Comparison of ENCODE assay signal across 12 cellular contexts in the genomic region with DNA sequence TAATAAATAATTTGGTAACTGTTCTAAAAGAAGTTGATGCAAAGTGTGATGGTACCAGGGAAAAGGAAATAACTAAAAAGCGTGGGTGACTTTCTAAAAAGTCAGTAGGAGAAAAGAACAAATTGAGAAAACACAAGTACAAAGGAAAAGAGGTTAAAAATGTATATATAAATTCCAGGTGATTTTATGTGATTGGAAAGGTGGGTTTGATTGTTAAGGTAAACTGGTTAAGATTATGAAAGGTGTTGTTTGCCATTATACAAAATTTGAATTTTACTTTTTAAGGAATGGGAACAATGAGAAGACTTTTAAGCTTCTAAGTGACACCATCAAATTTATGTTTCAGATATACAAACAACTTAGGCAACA. TPM values are rescaled to one million over a fixed set of nuclear protein-coding genes. Genes with fewer than 3 reads are reported as not detected.
A peak's percentile ranks its signal among the peaks of the same experiment; 100 is the strongest.
DNase-seq lines count a peak whose midpoint lies in the region; ATAC-seq and TF ChIP-seq lines count a peak whose summit lies in the region.
"Had no signal": no experiment of that assay in that cellular context is flagged by ENCODE, and none has a peak within 500 bp of the region (broad histone marks: within the 10 kb centered on the region; RNA-seq: fewer than 3 reads in every experiment).

No MANE protein-coding gene starts in this region.

- CTCF ChIA-PET in PC-3 (lab: Charles Lee) = no interaction called here

- no peaks in the 10 kb centered on the region for H3K9me2 ChIP-seq in PC-3 (replicated peaks; ENCODE audit: low read length)

- H3K27ac ChIP-seq in CD4-positive, CD25-positive, alpha-beta regulatory T cell (ENCODE audit: insufficient read depth, low read length, poor library complexity, severe bottlenecking) = peak overlapping the region; percentile 84
- no peak overlapping the region for H3K27ac ChIP-seq in PC-3 (ENCODE audit: low read length)

- H3K4me2 ChIP-seq in PC-3 (ENCODE audit: low read length) (peak overlapping the region; percentile 85), skeletal muscle satellite cell (ENCODE audit: low read length) (peak overlapping the region; percentile 86)

- TF ChIP-seq CTCF in PC-3 (conservative IDR thresholded peaks at IDR 0.05; ENCODE audit: low read depth, low read length) (no peak), fibroblast of pulmonary artery (IDR thresholded peaks at IDR 0.05; ENCODE audit: low read length, missing control alignments) (no peak)

- no peaks in the 10 kb centered on the region for H3F3A ChIP-seq in PC-3 (ENCODE audit: low read length, unreplicated experiment)

- H3K9ac ChIP-seq in PC-3 (ENCODE audit: low read length) (peak overlapping the region; percentile 34; the same call in 1 of the 2 replicates), skeletal muscle satellite cell (ENCODE audit: low read depth, low read length) (peak overlapping the region; percentile 93)

- no TSS peak for BruUV-seq in PC-3 (replicated peaks; lab: Mats Ljungman, UMichigan)

- H3K27me3 ChIP-seq in CD4-positive, CD25-positive, alpha-beta regulatory T cell (ENCODE audit: control insufficient read depth, insufficient read depth, low read length) = peaks cover 2% of the 10 kb centered on the region
- H3K27me3 ChIP-seq in PC-3 (ENCODE audit: low read length) (no peaks in the 10 kb centered on the region), skeletal muscle satellite cell (ENCODE audit: control insufficient read depth, insufficient read depth, low read length) (no peaks in the 10 kb centered on the region)
- H3K27me3 ChIP-seq: cardiac muscle cell had no signal

- intact Hi-C loops in PC-3 (cut with micrococcal nuclease) = no loop called here
- intact Hi-C loops in sciatic nerve (cut with DNase I) = no loop called here

- H3K9me3 Mint-ChIP-seq in CD4-positive, CD25-positive, alpha-beta regulatory T cell = no peaks in the 10 kb centered on the region
- H3K9me3 Mint-ChIP-seq: stimulated activated memory B cell treated with anti-CD40 and anti-IgM and Interleukin-4, amounts not matched to agents 10 μg/mL and 1 μg/mL and 100 μg/mL, for 72 hours had no signal

- ATAC-seq in CD4-positive, CD25-positive, alpha-beta regulatory T cell (ENCODE audit: low read depth in 2 of 2) = no peak
- ATAC-seq in PC-3 = no peak
- no peak for ATAC-seq in sciatic nerve

- peaks cover 4 to 8% (median 5%) of the 10 kb centered on the region in 4 donors for H3K4me1 Mint-ChIP-seq in CD4-positive, CD25-positive, alpha-beta regulatory T cell

- peak overlapping the region; percentile 92 for H2AFZ ChIP-seq in PC-3 (ENCODE audit: low read length)

- H3K27ac Mint-ChIP-seq in CD4-positive, CD25-positive, alpha-beta regulatory T cell = no peak overlapping the region
- H3K27ac Mint-ChIP-seq: stimulated activated memory B cell treated with anti-CD40 and anti-IgM and Interleukin-4, amounts not matched to agents 10 μg/mL and 1 μg/mL and 100 μg/mL, for 72 hours had no signal

- H3K4me3 ChIP-seq in CD4-positive, CD25-positive, alpha-beta regulatory T cell (ENCODE audit: low read depth, low read length) = peak overlapping the region; percentile 99
- H3K4me3 ChIP-seq in PC-3 (ENCODE audit: low read length) = peak overlapping the region; percentile 92
- peak overlapping the region; percentile 68 for H3K4me3 ChIP-seq in fibroblast of pulmonary artery (replicated peaks; ENCODE audit: low read depth, low read length)
- H3K4me3 ChIP-seq in skeletal muscle satellite cell (ENCODE audit: low read length) = peak overlapping the region; percentile 86

- H3K9me3 ChIP-seq in CD4-positive, CD25-positive, alpha-beta regulatory T cell (ENCODE audit: control insufficient read depth in 2 of 2, low read length in 2 of 2) = no peaks in the 10 kb centered on the region
- no peaks in the 10 kb centered on the region for H3K9me3 ChIP-seq in PC-3 (ENCODE audit: low read length)
- no peaks in the 10 kb centered on the region for H3K9me3 ChIP-seq in skeletal muscle satellite cell (replicated peaks; ENCODE audit: low read length)

- H3K4me1 ChIP-seq in CD4-positive, CD25-positive, alpha-beta regulatory T cell (ENCODE audit: control insufficient read depth, insufficient read depth, low read length, poor library complexity, severe bottlenecking) = peaks cover 31% of the 10 kb centered on the region
- H3K4me1 ChIP-seq in PC-3 (ENCODE audit: insufficient read depth, low read length) (0 out of 2 replicates have a peak, but pooled peaks cover 5% of the 10 kb centered on the region), skeletal muscle satellite cell (ENCODE audit: control insufficient read depth, insufficient read depth, low read length) (peaks cover 13% of the 10 kb centered on the region)

- POLR2A ChIA-PET in PC-3 (lab: Charles Lee; ENCODE audit: unreplicated experiment) = interaction anchor here (0.6 kb wide), 1 partner anchor 31 kb away, joined by 5 read pairs; no protein-coding TSS in a partner anchor

- H4K20me1 ChIP-seq in PC-3 (ENCODE audit: low read length) = no peaks in the 10 kb centered on the region

- peaks cover 30% of the 10 kb centered on the region for H3K79me2 ChIP-seq in PC-3 (ENCODE audit: low read length)

- peaks cover 13% of the 10 kb centered on the region for H3K27me3 Mint-ChIP-seq in CD4-positive, CD25-positive, alpha-beta regulatory T cell

- peaks cover 11% of the 10 kb centered on the region for H3K36me3 ChIP-seq in CD4-positive, CD25-positive, alpha-beta regulatory T cell (ENCODE audit: control insufficient read depth, insufficient read depth, low read length)
- H3K36me3 ChIP-seq in PC-3 (ENCODE audit: low read depth, low read length) (no peaks in the 10 kb centered on the region), skeletal muscle satellite cell (ENCODE audit: insufficient read depth, low read length) (no peaks in the 10 kb centered on the region)

- peaks cover 4% of the 10 kb centered on the region for H3K36me3 Mint-ChIP-seq in CD4-positive, CD25-positive, alpha-beta regulatory T cell

- H3K4me3 Mint-ChIP-seq in CD4-positive, CD25-positive, alpha-beta regulatory T cell = no peak overlapping the region
- H3K4me3 Mint-ChIP-seq: stimulated activated memory B cell treated with anti-CD40 and anti-IgM and Interleukin-4, amounts not matched to agents 10 μg/mL and 1 μg/mL and 100 μg/mL, for 72 hours had no signal

- DNase-seq in CD4-positive, CD25-positive, alpha-beta regulatory T cell = no peak
- no peak for DNase-seq in PC-3
- no peak for DNase-seq in fibroblast of pulmonary artery (ENCODE audit: low read depth)
- no peak for DNase-seq in kidney tubule cell (ENCODE audit: low spot score)
- no peak for DNase-seq in DMS79 (lab: John Stamatoyannopoulos, UW)
- no peak for DNase-seq in sciatic nerve (ENCODE audit: low spot score)
- DNase-seq in midbrain (lab: John Stamatoyannopoulos, UW) = no peak
- DNase-seq: small intestine had no signal

RNA-seq across cellular contexts. Expression of a gene that starts 0.9 kb away (rescaled TPM):
- total RNA-seq in CD4-positive, CD25-positive, alpha-beta regulatory T cell = 50.3 TPM
- 10 to 100 TPM; 72.8 to 89.0 (median 80.6) TPM for polyA plus RNA-seq in CD4-positive, CD25-positive, alpha-beta regulatory T cell
- 42.7 and 46.9 TPM in 2 replicates for total RNA-seq in PC-3 (2014; rRNA removed)
- 25.1 and 43.9 TPM in 2 replicates for total RNA-seq in skeletal muscle satellite cell (2012; rRNA removed)
- 67.4 TPM for total RNA-seq in sciatic nerve

RNA-seq across cellular contexts. Expression of a gene that starts 24.1 kb away (rescaled TPM):
- total RNA-seq in CD4-positive, CD25-positive, alpha-beta regulatory T cell = not detected
- polyA plus RNA-seq in CD4-positive, CD25-positive, alpha-beta regulatory T cell = under 1 TPM in 1 of 4 donors, not detected in 3; 0.15 TPM
- total RNA-seq in PC-3 (2014; rRNA removed) = 0.04 and 0.06 TPM in 2 replicates
- 0.44 and 0.51 TPM in 2 replicates for total RNA-seq in skeletal muscle satellite cell (2012; rRNA removed)
- 1.0 TPM for total RNA-seq in sciatic nerve

RNA-seq across cellular contexts. Expression of a gene that starts 43.1 kb away (rescaled TPM):
- not detected for total RNA-seq in CD4-positive, CD25-positive, alpha-beta regulatory T cell
- polyA plus RNA-seq in CD4-positive, CD25-positive, alpha-beta regulatory T cell = under 1 TPM in 1 of 4 donors, not detected in 3; 0.14 TPM
- not detected in 2 replicates for total RNA-seq in PC-3 (2014; rRNA removed)
- total RNA-seq in skeletal muscle satellite cell (2012; rRNA removed) = under 0.01 TPM in 1 of 2 replicates, not detected in the other
- total RNA-seq in sciatic nerve = not detected
- total RNA-seq: cardiac muscle cell, LHCN-M2 had no signal
- polyA plus RNA-seq: cardiac muscle cell had no signal
